ENCODE assay signal across 8 cellular contexts in genomic region chr5:119274767-119275130, GRCh38.
A peak's percentile ranks its signal among the peaks of the same experiment; 100 is the strongest.
DNase-seq lines count a peak whose midpoint lies in the region; ATAC-seq, FAIRE-seq and TF ChIP-seq lines count a peak whose summit lies in the region.

No MANE protein-coding gene starts in this region.

- intact Hi-C loops in PC-9 (cut with micrococcal nuclease; ENCODE audit: unreplicated experiment), result loop anchor here (1.0 kb wide), 3 partner anchors 13 to 49 kb away; no protein-coding TSS in a partner anchor
- intact Hi-C loops in vagina (cut with DNase I), result loop anchor here (10.0 kb wide), 1 partner anchor 50 kb away; no protein-coding TSS in a partner anchor

- H3K4me1 ChIP-seq in PC-9 (replicated peaks; ENCODE audit: insufficient read depth) (peaks cover 49% of the 10 kb centered on the region), vagina (peaks cover 52% of the 10 kb centered on the region)

- no peak overlapping the region for H2AFZ ChIP-seq in PC-9

- peak; percentile 80 for DNase-seq in EH (ENCODE audit: low read depth)
- DNase-seq in H54 (ENCODE audit: insufficient read length, low spot score), result no peak
- DNase-seq in PC-9, result no peak
- peak; percentile 43 for DNase-seq in fibroblast of gingiva (ENCODE audit: low read depth)
- DNase-seq in vagina (ENCODE audit: extremely low spot score in 2 of 2), result no peak
- no peak for DNase-seq in NK-92 (lab: John Stamatoyannopoulos, UW; ENCODE audit: unreplicated experiment)

- no peak for TF ChIP-seq POLR2A in H54 (IDR thresholded peaks at IDR 0.05; ENCODE audit: low read depth, low read length)
- TF ChIP-seq POLR2A in vagina (IDR thresholded peaks at IDR 0.05), result no peak

- POLR2A ChIA-PET in PC-9 (lab: Charles Lee; ENCODE audit: unreplicated experiment), result interaction anchor here (0.6 kb wide), 1 partner anchor 13 kb away, joined by 6 read pairs; no protein-coding TSS in a partner anchor

- H3K4me3 ChIP-seq in PC-9, result no peak overlapping the region
- H3K4me3 ChIP-seq in vagina, result no peak overlapping the region

- no peaks in the 10 kb centered on the region for H4K20me1 ChIP-seq in PC-9 (ENCODE audit: insufficient read depth)

- peak overlapping the region; percentile 92 for H3K27ac ChIP-seq in PC-9
- H3K27ac ChIP-seq in vagina, result peak overlapping the region; percentile 64

- H3K36me3 ChIP-seq in PC-9 (ENCODE audit: low read depth) (no peaks in the 10 kb centered on the region), vagina (no peaks in the 10 kb centered on the region)

- H3K4me2 ChIP-seq in PC-9, result peak overlapping the region; percentile 71

- BruUV-seq in PC-9 (replicated peaks; lab: Mats Ljungman, UMichigan), result no TSS peak

- FAIRE-seq in H54 (lab: Jason Lieb, UNC), result peak; percentile 62

- H3K9me3 ChIP-seq in PC-9 (ENCODE audit: insufficient read depth, low read depth) (no peaks in the 10 kb centered on the region), vagina (no peaks in the 10 kb centered on the region)

- H3K9me2 ChIP-seq in PC-9 (ENCODE audit: insufficient read depth), result no peaks in the 10 kb centered on the region

- H3F3A ChIP-seq in PC-9 (ENCODE audit: insufficient read depth, low read depth), result peaks cover 23% of the 10 kb centered on the region

- H3K79me2 ChIP-seq in PC-9 (ENCODE audit: low read depth), result peaks cover 23% of the 10 kb centered on the region

- H3K27me3 ChIP-seq in PC-9 (ENCODE audit: insufficient read depth, low read depth), result no peaks in the 10 kb centered on the region
- H3K27me3 ChIP-seq in vagina, result no peaks in the 10 kb centered on the region

- CTCF ChIA-PET in PC-9 (lab: Charles Lee), result interaction anchor here (0.8 kb wide), 1 partner anchor 137 kb away, joined by 4 read pairs; no protein-coding TSS in a partner anchor

- ATAC-seq in HG02678 (IDR thresholded peaks at IDR 0.05; ENCODE audit: unreplicated experiment) (no peak), HG03521 (IDR thresholded peaks at IDR 0.05; ENCODE audit: unreplicated experiment) (no peak)

- TF ChIP-seq CTCF in PC-9 (conservative IDR thresholded peaks at IDR 0.05) (no peak), vagina (IDR thresholded peaks at IDR 0.05) (no peak)

Comparison
In these comparisons a context has a peak if more than half of its experiments do, and no peak if none do; other contexts are left out.
1. DNase-seq: peak in EH (single experiment) and fibroblast of gingiva (single experiment); none in H54 (single experiment), PC-9 (0 of 2), vagina (0 of 2) and NK-92 (single experiment).